9 cellular contexts compared by ENCODE assay signal in the genomic region with DNA sequence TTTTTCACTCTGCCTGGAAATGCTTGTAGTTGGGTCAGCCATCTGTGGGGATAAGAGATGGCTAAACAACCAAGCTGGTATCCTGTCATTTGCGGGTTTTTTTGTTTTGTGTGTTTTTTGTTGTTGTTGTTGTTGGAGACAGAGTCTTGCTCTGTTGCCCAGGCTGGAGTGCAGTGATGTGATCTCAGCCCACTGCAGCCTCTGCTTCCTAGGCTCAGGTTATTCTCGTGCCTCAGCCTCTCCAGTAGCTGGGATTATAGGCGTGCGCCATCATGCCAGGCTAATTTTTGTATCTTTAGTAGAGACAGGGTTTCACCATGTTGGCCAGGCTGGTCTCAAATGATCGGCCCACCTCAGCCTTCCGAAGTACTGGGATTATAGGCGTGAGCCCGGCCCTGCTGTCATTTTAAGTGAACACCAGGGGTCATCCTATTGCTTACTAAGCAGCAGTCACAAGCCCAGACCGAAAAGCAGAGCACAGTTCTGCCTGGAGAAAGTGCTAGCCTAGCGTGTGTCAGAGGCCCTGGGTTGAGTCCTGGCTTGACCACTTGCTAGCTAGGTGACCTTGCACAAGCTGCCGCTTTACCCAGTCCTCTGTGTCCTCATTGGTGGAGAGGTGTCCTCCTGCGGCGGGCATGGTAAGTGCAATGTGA. TPM values are rescaled to one million over a fixed set of nuclear protein-coding genes. Genes with fewer than 3 reads are reported as not detected.
DNase-seq lines count a peak whose midpoint lies in the region; ATAC-seq and TF ChIP-seq lines count a peak whose summit lies in the region.
"Had no signal": no experiment of that assay in that cellular context is flagged by ENCODE, and none has a peak within 500 bp of the region (broad histone marks: within the 10 kb centered on the region; RNA-seq: fewer than 3 reads in every experiment).

No MANE protein-coding gene starts in this region.

- peaks cover 7 to 58% of the 10 kb centered on the region in 2 donors for H3K4me1 ChIP-seq in adrenal gland (replicated peaks in 1 of 2)

- DNase-seq in NOMO-1 treated with DMSO at 0.1 percent for 48 hours (lab: John Stamatoyannopoulos, UW; ENCODE audit: unreplicated experiment) (peak; percentile 17), NOMO-1 treated with dmso at 0.1 percent for 144 hours (lab: John Stamatoyannopoulos, UW; ENCODE audit: unreplicated experiment) (no peak), NCI-H1694 (lab: John Stamatoyannopoulos, UW) (peak; percentile 50), adrenal gland (peak in 6 of 7 donors; percentile 45 to 78 (median 65)), iPS-NIHi7 (ENCODE audit: extremely low spot score) (peak; percentile 53), superior temporal gyrus (ENCODE audit: extremely low spot score) (peak; percentile 53), cortex of kidney (lab: John Stamatoyannopoulos, UW) (no peak)

- intact Hi-C loops in adrenal gland (cut with DNase I), result no loop called here

- WGBS in adrenal gland, 4 donors, result 47 to 67% (median 51%) methylated on average over 9 to 13 of the region's 13 CpGs

- peak; percentile 12 to 52 (median 41) for TF ChIP-seq CTCF in adrenal gland (IDR thresholded peaks at IDR 0.05)

- TF ChIP-seq POLR2A in adrenal gland (IDR thresholded peaks at IDR 0.05), result no peak

- ATAC-seq in HG03097 (IDR thresholded peaks at IDR 0.05; ENCODE audit: low FRiP score, unreplicated experiment), result no peak

- no peaks in the 10 kb centered on the region for H3K27me3 ChIP-seq in adrenal gland

- H3K27ac ChIP-seq in adrenal gland, result no peak overlapping the region

- H3K36me3 ChIP-seq in adrenal gland (replicated peaks in 1 of 2), result peaks cover 0 to 48% of the 10 kb centered on the region in 2 donors

- no peaks in the 10 kb centered on the region for H3K9me3 ChIP-seq in adrenal gland (replicated peaks in 1 of 3)

- H3K4me3 ChIP-seq in adrenal gland, result no peak overlapping the region

RNA-seq across cellular contexts. Expression of gene SMCR8, which starts 4.6 kb away (rescaled TPM):
- 10 to 100 TPM; 16.4 to 21.4 (median 18.5) TPM for total RNA-seq in adrenal gland
- 10 to 100 TPM in 1 of 3 donors, 1 to 10 TPM in 2; 1.7 to 13.8 (median 4.6) TPM for polyA plus RNA-seq in adrenal gland

RNA-seq across cellular contexts. Expression of gene TOP3A, which starts 4.9 kb away (rescaled TPM):
- total RNA-seq in adrenal gland, result 10 to 100 TPM; 20.4 to 59.6 (median 32.8) TPM
- 10 to 100 TPM; 17.8 to 33.0 (median 19.2) TPM for polyA plus RNA-seq in adrenal gland

RNA-seq across cellular contexts. Expression of gene SHMT1, which starts 43.6 kb away (rescaled TPM):
- 10 to 100 TPM; 12.7 to 43.8 (median 20.4) TPM for total RNA-seq in adrenal gland
- polyA plus RNA-seq in adrenal gland, result 10 to 100 TPM in 2 of 3 donors, 1 to 10 TPM in 1; 6.8 to 13.2 (median 10.1) TPM

RNA-seq across cellular contexts. Expression of gene EVPLL, which starts 57.8 kb away (rescaled TPM):
- not detected for total RNA-seq in adrenal gland
- polyA plus RNA-seq in adrenal gland, result under 1 TPM in 1 of 3 donors, not detected in 2; 0.47 TPM
- total RNA-seq: activated CD8-positive, alpha-beta memory T cell treated with anti-CD3 and anti-CD28 coated beads for 36 hours had no signal

RNA-seq across cellular contexts. Expression of gene MIEF2, which starts 59.3 kb away (rescaled TPM):
- total RNA-seq in adrenal gland, result 10 to 100 TPM; 18.3 to 46.6 (median 29.2) TPM
- 10 to 100 TPM in 1 of 3 donors, 1 to 10 TPM in 2; 4.1 to 10.7 (median 9.5) TPM for polyA plus RNA-seq in adrenal gland

Comparison
In these comparisons a context has a peak if more than half of its experiments do, and no peak if none do; other contexts are left out.
1. DNase-seq: peak in NOMO-1 treated with DMSO at 0.1 percent for 48 hours (single experiment), NCI-H1694 (single experiment), adrenal gland (6 of 7), iPS-NIHi7 (single experiment) and superior temporal gyrus (single experiment); none in NOMO-1 treated with dmso at 0.1 percent for 144 hours (single experiment) and cortex of kidney (single experiment).